In the genomic region with DNA sequence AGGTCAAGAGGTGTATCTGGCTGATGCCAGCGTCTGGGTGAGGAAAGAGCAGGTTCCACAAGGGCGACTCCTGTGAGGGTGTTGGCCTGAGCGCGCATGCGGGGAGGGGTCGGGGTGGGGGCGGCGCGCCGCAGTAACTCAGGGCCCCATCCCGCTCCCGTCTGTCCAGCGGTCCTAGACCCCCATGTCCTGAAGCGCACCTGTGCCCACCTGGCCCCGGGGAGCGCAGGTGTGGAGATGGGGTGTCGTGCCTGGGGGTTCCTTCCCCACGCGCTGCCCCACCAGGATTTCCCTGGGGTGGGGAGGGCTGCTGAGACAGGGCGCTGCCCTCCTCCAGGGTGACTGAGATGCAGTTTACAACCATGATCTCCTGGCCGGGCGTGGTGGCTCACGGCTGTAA, we compare ENCODE assay signal across 28 cellular contexts. TPM values are rescaled to one million over a fixed set of nuclear protein-coding genes. Genes with fewer than 3 reads are reported as not detected.
"Had no signal": no experiment of that assay in that cellular context is flagged by ENCODE, and none has a peak within 500 bp of the region (broad histone marks: within the 10 kb centered on the region; RNA-seq: fewer than 3 reads in every experiment).

No MANE protein-coding gene starts in this region.

- H3K4me1 ChIP-seq: ascending aorta, breast epithelium, colonic mucosa, esophagus muscularis mucosa, foreskin keratinocyte, gastrocnemius medialis had no signal

- H3K9me3 ChIP-seq: ascending aorta, breast epithelium, colonic mucosa, esophagus muscularis mucosa, gastrocnemius medialis had no signal

- H3K36me3 ChIP-seq: breast epithelium, cardiac muscle cell, colonic mucosa had no signal

- DNase-seq: activated CD4-positive, alpha-beta memory T cell treated with anti-CD3 and anti-CD28 coated beads for 36 hours; activated CD4-positive, alpha-beta T cell treated with anti-CD3 and anti-CD28 coated beads for 36 hours; activated CD4-positive, alpha-beta T cell treated with anti-CD3 and anti-CD28 coated beads, Interleukin-2, amount 10 ng/mL, durations not matched to agents 24 days and 14 days; activated CD4-positive, CD25-positive, alpha-beta regulatory T cell; activated CD4-positive, CD25-positive, alpha-beta regulatory T cell treated with anti-CD3 and anti-CD28 coated beads, Interleukin-2, amount 50 U/mL, for 72 hours; activated CD8-positive, alpha-beta memory T cell treated with anti-CD3 and anti-CD28 coated beads, Interleukin-2, amount 10 ng/mL, durations not matched to agents 7 days and 5 days; activated CD8-positive, alpha-beta memory T cell treated with anti-CD3 and anti-CD28 coated beads, Interleukin-2, amount 50 U/mL, for 4 hours; activated CD8-positive, alpha-beta T cell treated with anti-CD3 and anti-CD28 coated beads, Interleukin-2, amount 10 ng/mL, durations not matched to agents 7 days and 5 days; activated effector memory CD4-positive, alpha-beta T cell treated with anti-CD3 and anti-CD28 coated beads, Interleukin-2, amount 50 U/mL, for 16 hours; activated naive CD4-positive, alpha-beta T cell treated with anti-CD3 and anti-CD28 coated beads for 36 hours; activated naive CD8-positive, alpha-beta T cell treated with anti-CD3 and anti-CD28 coated beads, Interleukin-2, amount 10 ng/mL, durations not matched to agents 7 days and 5 days; activated T-cell treated with anti-CD3 and anti-CD28 coated beads, Interleukin-2, amount 50 U/mL, for 1 hour; activated T-cell treated with anti-CD3 and anti-CD28 coated beads, Interleukin-2, amount 50 U/mL, for 48 hours; central memory CD4-positive, alpha-beta T cell; cerebellar nuclear complex; colonic mucosa; dorsolateral prefrontal cortex; effector memory CD4-positive, alpha-beta T cell; endodermal cell; foreskin keratinocyte; gastrocnemius medialis; glutamatergic neuron; T-helper 2 cell had no signal

- H3K27ac ChIP-seq: ascending aorta, breast epithelium, cardiac muscle cell, colonic mucosa, dorsolateral prefrontal cortex, esophagus muscularis mucosa, foreskin keratinocyte, gastrocnemius medialis had no signal

- H3K27me3 ChIP-seq: ascending aorta, breast epithelium, cardiac muscle cell, colonic mucosa, dorsolateral prefrontal cortex, esophagus muscularis mucosa, foreskin keratinocyte, gastrocnemius medialis had no signal

- H3K4me3 ChIP-seq: ascending aorta, breast epithelium, cardiac muscle cell, colonic mucosa, dorsolateral prefrontal cortex, esophagus muscularis mucosa, gastrocnemius medialis had no signal

- ATAC-seq: activated CD4-positive, alpha-beta T cell treated with anti-CD3 and anti-CD28 coated beads for 36 hours; activated CD8-positive, alpha-beta memory T cell treated with anti-CD3 and anti-CD28 coated beads, Interleukin-2, amount 10 ng/mL, durations not matched to agents 7 days and 5 days; activated CD8-positive, alpha-beta T cell treated with anti-CD3 and anti-CD28 coated beads, Interleukin-2, amount 10 ng/mL, durations not matched to agents 7 days and 5 days; activated naive CD4-positive, alpha-beta T cell treated with anti-CD3 and anti-CD28 coated beads, Interleukin-2, amount 50 U/mL, for 72 hours; foreskin keratinocyte; gastrocnemius medialis had no signal

RNA-seq across cellular contexts. Expression of gene LRRC56, which starts 51.1 kb away (rescaled TPM):
- total RNA-seq: ascending aorta had no signal
